9 cellular contexts compared by ENCODE assay signal in the genomic region with DNA sequence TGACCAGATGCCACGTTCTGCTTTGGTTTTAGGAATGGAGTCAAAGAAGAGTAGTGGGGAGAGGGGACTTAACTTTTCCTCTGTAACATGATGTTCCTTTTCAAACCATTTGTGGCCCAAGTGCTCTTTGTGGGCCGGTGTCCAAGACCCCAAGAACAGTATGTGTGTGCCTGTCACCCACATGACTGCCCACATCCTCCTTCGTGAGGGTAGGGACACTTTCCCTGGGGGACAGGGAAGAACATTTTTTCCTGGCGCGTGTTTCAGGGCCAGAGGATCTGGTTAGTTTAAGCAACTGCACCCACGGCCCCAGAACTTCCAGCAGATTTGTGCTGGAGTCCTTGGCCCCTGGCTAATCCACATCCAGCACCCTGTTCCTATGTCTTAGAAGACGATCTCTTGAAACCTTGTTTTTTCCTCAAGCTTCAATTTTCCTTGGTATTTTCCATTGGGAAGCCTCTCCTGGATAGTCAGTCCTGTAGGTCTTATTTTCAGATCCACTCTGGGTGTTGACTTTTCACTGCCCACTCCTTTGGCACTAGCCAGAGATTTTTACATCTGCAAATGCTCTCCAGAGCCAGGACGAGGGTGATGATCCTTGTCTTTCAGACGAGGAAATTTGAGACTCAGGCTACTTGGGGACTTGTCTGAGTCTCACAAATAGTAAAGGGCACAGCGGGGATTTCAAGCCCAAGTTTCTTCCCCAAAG. TPM values are rescaled to one million over a fixed set of nuclear protein-coding genes. Genes with fewer than 3 reads are reported as not detected.
DNase-seq lines count a peak whose midpoint lies in the region; ATAC-seq, FAIRE-seq and TF ChIP-seq lines count a peak whose summit lies in the region.
"Had no signal": no experiment of that assay in that cellular context is flagged by ENCODE, and none has a peak within 500 bp of the region (broad histone marks: within the 10 kb centered on the region; RNA-seq: fewer than 3 reads in every experiment).

No MANE protein-coding gene starts in this region.

- TF ChIP-seq EP300 in HepG2 (IDR thresholded peaks at IDR 0.05; ENCODE audit: low read depth in 2 of 2, low read length in 2 of 2) (no peak), HepG2 (CRISPR knock-in tag; IDR thresholded peaks at IDR 0.05; ENCODE audit: borderline replicate concordance) (no peak)

- no peak for FAIRE-seq in HepG2 (lab: Jason Lieb, UNC)
- FAIRE-seq: D721Med had no signal

- H3K4me1 Mint-ChIP-seq in natural killer cell = peaks cover 83 to 91% of the 10 kb centered on the region in 2 donors

- H3K36me3 ChIP-seq in liver (ENCODE audit: control insufficient read depth in 4 of 4, insufficient read depth in 3 of 4, low read depth in 1 of 4, low read length in 3 of 4) = peaks cover 19 to 92% (median 72%) of the 10 kb centered on the region in 4 donors
- peaks cover 53 to 97% of the 10 kb centered on the region in 2 experiments for H3K36me3 ChIP-seq in HepG2 (replicated peaks in 1 of 2; ENCODE audit: control insufficient read depth in 1 of 2, insufficient read depth in 2 of 2, low read length in 2 of 2)
- peaks cover 62% of the 10 kb centered on the region for H3K36me3 ChIP-seq in effector memory CD4-positive, alpha-beta T cell (ENCODE audit: control insufficient read depth, insufficient read depth, low read length)
- H3K36me3 ChIP-seq in H7 (replicated peaks; ENCODE audit: control insufficient read depth, insufficient read depth, low read length) = peaks cover 85% of the 10 kb centered on the region

- in situ Hi-C loops in HepG2 (cut with HindIII; ENCODE audit: extremely low pct_ligation_motif_present, low pct_unique_long_range_greater_than_20kb) = no loop called here

- no peak for TF ChIP-seq POLR2A in HepG2 (IDR thresholded peaks at IDR 0.05; ENCODE audit: insufficient read depth in 1 of 2, low read depth in 2 of 2, low read length in 2 of 2)

- no peaks in the 10 kb centered on the region for H3K9me3 ChIP-seq in liver (ENCODE audit: control insufficient read depth in 4 of 4, low read length in 3 of 4)
- H3K9me3 ChIP-seq in HepG2 (ENCODE audit: low read length) = no peaks in the 10 kb centered on the region
- no peaks in the 10 kb centered on the region for H3K9me3 ChIP-seq in effector memory CD4-positive, alpha-beta T cell (ENCODE audit: control insufficient read depth, low read length)

- H3K36me3 Mint-ChIP-seq in natural killer cell = peaks cover 21% of the 10 kb centered on the region

- no peaks in the 10 kb centered on the region for H3K9me3 Mint-ChIP-seq in natural killer cell

- no peak overlapping the region for H2AFZ ChIP-seq in HepG2 (ENCODE audit: low read length)

- no peak overlapping the region for H3K4me2 ChIP-seq in HepG2 (ENCODE audit: low read depth, low read length)

- H3K9ac ChIP-seq in liver (ENCODE audit: low read depth in 1 of 2, low read length in 2 of 2) (peak overlapping the region in 1 of 2 donors; percentile 3), HepG2 (ENCODE audit: insufficient read depth, low read depth, low read length) (no peak overlapping the region)

- H3K79me2 ChIP-seq in HepG2 (ENCODE audit: insufficient read depth, low read length) = no peaks in the 10 kb centered on the region

- no peak for TF ChIP-seq RAD21 in liver (IDR thresholded peaks at IDR 0.05)
- TF ChIP-seq RAD21 in HepG2 (CRISPR knock-in tag; IDR thresholded peaks at IDR 0.05) = no peak

- no peak for ATAC-seq in HepG2
- ATAC-seq in natural killer cell = no peak
- ATAC-seq in HG02642 (IDR thresholded peaks at IDR 0.05; ENCODE audit: poor library complexity, unreplicated experiment) = no peak
- no peak for ATAC-seq in HG02840 (IDR thresholded peaks at IDR 0.05; ENCODE audit: low FRiP score, unreplicated experiment)

- no peaks in the 10 kb centered on the region; the same call in 1 of the 2 replicates for H4K20me1 ChIP-seq in HepG2 (ENCODE audit: insufficient read depth, low read length)

- H3K4me3 Mint-ChIP-seq in natural killer cell = peak overlapping the region; percentile 45

- CTCF ChIA-PET in HepG2 (lab: Yijun Ruan, JAX; ENCODE audit: low intra/inter-chr PET ratio, low total read pairs) = no interaction called here

- BruUV-seq in HepG2 (replicated peaks; lab: Mats Ljungman, UMichigan) = no TSS peak

- H3K27ac Mint-ChIP-seq in natural killer cell = peak overlapping the region; percentile 91 to 94

- H3K27ac ChIP-seq in liver (ENCODE audit: low read depth in 1 of 2, low read length in 2 of 2) (peak overlapping the region in 1 of 2 donors; percentile 14), HepG2 (ENCODE audit: extremely low read length, insufficient read depth, low read length) (no peak overlapping the region)
- peak overlapping the region; percentile 81 for H3K27ac ChIP-seq in effector memory CD4-positive, alpha-beta T cell (ENCODE audit: insufficient read depth, low read length, poor library complexity, severe bottlenecking)

- intact Hi-C loops in HepG2 (cut with micrococcal nuclease; ENCODE audit: unreplicated experiment) (no loop called here), natural killer cell (cut with micrococcal nuclease) (no loop called here)

- DNase-seq in HepG2 (ENCODE audit: low spot score) (no peak), natural killer cell (no peak), H7 (no peak), NCI-H69 (lab: John Stamatoyannopoulos, UW) (no peak)
- no peak for DNase-seq in effector memory CD4-positive, alpha-beta T cell

- WGBS in liver = 78% methylated on average over 10 of the region's 10 CpGs
- 98% methylated on average over 10 of the region's 10 CpGs for WGBS in HepG2 (ENCODE audit: low lambda C conversion rate)

- H3K4me1 ChIP-seq in liver (ENCODE audit: control insufficient read depth in 4 of 4, insufficient read depth in 4 of 4, low read length in 3 of 4) (peaks cover 0 to 5% (median 1%) of the 10 kb centered on the region in 4 donors), HepG2 (ENCODE audit: insufficient read depth, low read length) (no peaks in the 10 kb centered on the region)
- H3K4me1 ChIP-seq in effector memory CD4-positive, alpha-beta T cell (ENCODE audit: control insufficient read depth, insufficient read depth, low read length, poor library complexity, severe bottlenecking) = peaks cover 85% of the 10 kb centered on the region

- POLR2A ChIA-PET in HepG2 (lab: Yijun Ruan, JAX) = no interaction called here

- H3K27me3 Mint-ChIP-seq in natural killer cell (ENCODE audit: low read depth in 2 of 2) = no peaks in the 10 kb centered on the region

- H3K4me3 ChIP-seq in liver (ENCODE audit: low read depth in 1 of 3, low read length in 3 of 3) (no peak overlapping the region), HepG2 (replicated peaks in 1 of 3; ENCODE audit: insufficient read depth in 1 of 3, low read depth in 2 of 3, low read length in 3 of 3) (no peak overlapping the region), H7 (ENCODE audit: insufficient read depth, low read depth, low read length) (no peak overlapping the region)
- H3K4me3 ChIP-seq in effector memory CD4-positive, alpha-beta T cell (ENCODE audit: insufficient read depth, low read depth, low read length, poor library complexity, severe bottlenecking) = no peak overlapping the region

- H3K27me3 ChIP-seq in liver (ENCODE audit: control insufficient read depth in 4 of 4, insufficient read depth in 4 of 4, low read length in 3 of 4) = no peaks in the 10 kb centered on the region
- no peaks in the 10 kb centered on the region for H3K27me3 ChIP-seq in HepG2 (ENCODE audit: control insufficient read depth in 1 of 2, insufficient read depth in 2 of 2, low read length in 2 of 2)
- no peaks in the 10 kb centered on the region for H3K27me3 ChIP-seq in effector memory CD4-positive, alpha-beta T cell (replicated peaks; ENCODE audit: control insufficient read depth, insufficient read depth, low read length, poor library complexity, severe bottlenecking)
- no peaks in the 10 kb centered on the region for H3K27me3 ChIP-seq in H7 (ENCODE audit: control insufficient read depth, insufficient read depth, low read length)

- TF ChIP-seq CTCF in liver (IDR thresholded peaks at IDR 0.05; ENCODE audit: low read depth, low read length, missing input control) = no peak
- TF ChIP-seq CTCF in HepG2 (CRISPR knock-in tag; IDR thresholded peaks at IDR 0.05) = no peak
- TF ChIP-seq CTCF in natural killer cell (IDR thresholded peaks at IDR 0.05) = no peak

RNA-seq across cellular contexts. Expression of gene CCDC97, which starts 10.8 kb away (rescaled TPM):
- total RNA-seq in liver (1 to 10 TPM; 3.8 to 5.6 TPM), HepG2 (2016; rRNA removed; fragmentation: Illumina TruSeq; extraction: Trizol) (7.1 and 7.3 TPM in 2 replicates), natural killer cell (10 to 100 TPM; 41.1 to 44.3 (median 44.0) TPM)
- polyA plus RNA-seq in liver (1 to 10 TPM; 5.0 to 5.7 TPM), HepG2 (2011; rRNA removed) (6.2 and 7.2 TPM in 2 replicates)
- 1.5 and 3.3 TPM in 2 replicates for total RNA-seq in HepG2 (2016; cell fraction: cytosol; rRNA removed; fragmentation: Illumina TruSeq; extraction: Trizol; ENCODE audit: low read depth)
- 6.7 and 7.8 TPM in 2 replicates for total RNA-seq in HepG2 (2016; cell fraction: insoluble cytoplasmic fraction; rRNA removed; fragmentation: Illumina TruSeq; extraction: Trizol)
- total RNA-seq in HepG2 (2016; cell fraction: membrane; rRNA removed; fragmentation: Illumina TruSeq; extraction: Trizol) = 4.3 and 5.8 TPM in 2 replicates
- 5.8 and 7.6 TPM in 2 replicates for total RNA-seq in HepG2 (2016; cell fraction: nucleus; rRNA removed; fragmentation: Illumina TruSeq; extraction: Trizol)
- polyA plus RNA-seq in HepG2 (2011; cell fraction: cytosol; rRNA removed) = 6.6 and 7.0 TPM in 2 replicates
- polyA plus RNA-seq in HepG2 (2011; cell fraction: nucleus; rRNA removed) = 10.5 and 12.4 TPM in 2 replicates
- polyA plus RNA-seq in HepG2 (2012) = 8.9 and 9.4 TPM in 2 replicates
- polyA plus RNA-seq in HepG2 (2016; cell fraction: cytosol; fragmentation: Illumina TruSeq; extraction: Trizol; ENCODE audit: low read depth) = 1.4 and 1.9 TPM in 2 replicates
- polyA plus RNA-seq in HepG2 (2016; cell fraction: insoluble cytoplasmic fraction; fragmentation: Illumina TruSeq; extraction: Trizol; ENCODE audit: low read depth) = 10.6 and 15.1 TPM in 2 replicates
- polyA plus RNA-seq in HepG2 (2016; cell fraction: membrane; fragmentation: Illumina TruSeq; extraction: Trizol; ENCODE audit: low read depth) = 4.3 and 5.1 TPM in 2 replicates
- polyA plus RNA-seq in HepG2 (2016; cell fraction: nucleus; fragmentation: Illumina TruSeq; extraction: Trizol; ENCODE audit: insufficient read depth, low read depth) = 16.5 and 17.3 TPM in 2 replicates
- polyA minus RNA-seq in HepG2 (2011; rRNA and poly(A)+ RNA removed; ENCODE audit: low replicate concordance) = 11.3 and 18.0 TPM in 2 replicates
- 3.8 and 5.4 TPM in 2 replicates for polyA minus RNA-seq in HepG2 (2011; cell fraction: cytosol; rRNA and poly(A)+ RNA removed)
- polyA minus RNA-seq in HepG2 (2011; cell fraction: nucleus; rRNA and poly(A)+ RNA removed) = 9.4 and 9.9 TPM in 2 replicates
- total RNA-seq in H7 (2014; rRNA removed; shearing (Covaris generic)) = 19.6 and 20.8 TPM in 2 replicates

RNA-seq across cellular contexts. Expression of gene HNRNPUL1, which starts 35.0 kb away (rescaled TPM):
- total RNA-seq in liver (10 to 100 TPM; 55.5 to 80.2 TPM), HepG2 (2016; rRNA removed; fragmentation: Illumina TruSeq; extraction: Trizol) (81.7 and 88.8 TPM in 2 replicates), natural killer cell (100 to 1,000 TPM; 279 to 360 (median 315) TPM)
- polyA plus RNA-seq in liver (10 to 100 TPM; 34.9 to 35.9 TPM), HepG2 (2011; rRNA removed) (29.7 and 30.9 TPM in 2 replicates)
- total RNA-seq in HepG2 (2016; cell fraction: cytosol; rRNA removed; fragmentation: Illumina TruSeq; extraction: Trizol; ENCODE audit: low read depth) = 30.9 and 33.3 TPM in 2 replicates
- total RNA-seq in HepG2 (2016; cell fraction: insoluble cytoplasmic fraction; rRNA removed; fragmentation: Illumina TruSeq; extraction: Trizol) = 77.3 and 84.2 TPM in 2 replicates
- total RNA-seq in HepG2 (2016; cell fraction: membrane; rRNA removed; fragmentation: Illumina TruSeq; extraction: Trizol) = 78.7 and 78.8 TPM in 2 replicates
- 62.2 and 71.6 TPM in 2 replicates for total RNA-seq in HepG2 (2016; cell fraction: nucleus; rRNA removed; fragmentation: Illumina TruSeq; extraction: Trizol)
- polyA plus RNA-seq in HepG2 (2011; cell fraction: cytosol; rRNA removed) = 16.7 and 21.1 TPM in 2 replicates
- polyA plus RNA-seq in HepG2 (2011; cell fraction: nucleus; rRNA removed) = 36.0 and 41.1 TPM in 2 replicates
- polyA plus RNA-seq in HepG2 (2012) = 62.3 and 78.5 TPM in 2 replicates
- 43.7 and 48.0 TPM in 2 replicates for polyA plus RNA-seq in HepG2 (2016; cell fraction: cytosol; fragmentation: Illumina TruSeq; extraction: Trizol; ENCODE audit: low read depth)
- polyA plus RNA-seq in HepG2 (2016; cell fraction: insoluble cytoplasmic fraction; fragmentation: Illumina TruSeq; extraction: Trizol; ENCODE audit: low read depth) = 126 and 151 TPM in 2 replicates
- 99.0 and 109 TPM in 2 replicates for polyA plus RNA-seq in HepG2 (2016; cell fraction: membrane; fragmentation: Illumina TruSeq; extraction: Trizol; ENCODE audit: low read depth)
- polyA plus RNA-seq in HepG2 (2016; cell fraction: nucleus; fragmentation: Illumina TruSeq; extraction: Trizol; ENCODE audit: insufficient read depth, low read depth) = 102 and 113 TPM in 2 replicates
- polyA minus RNA-seq in HepG2 (2011; rRNA and poly(A)+ RNA removed; ENCODE audit: low replicate concordance) = 47.6 and 50.7 TPM in 2 replicates
- 23.6 and 33.9 TPM in 2 replicates for polyA minus RNA-seq in HepG2 (2011; cell fraction: cytosol; rRNA and poly(A)+ RNA removed)
- 61.9 and 71.0 TPM in 2 replicates for polyA minus RNA-seq in HepG2 (2011; cell fraction: nucleus; rRNA and poly(A)+ RNA removed)
- total RNA-seq in H7 (2014; rRNA removed; shearing (Covaris generic)) = 178 and 194 TPM in 2 replicates

RNA-seq across cellular contexts. Expression of gene TGFB1, which starts 54.5 kb away (rescaled TPM):
- total RNA-seq in liver = 10 to 100 TPM in 1 of 2 donors, 1 to 10 TPM in 1; 4.9 to 10.6 TPM
- 1 to 10 TPM in 1 of 2 donors, under 1 TPM in 1; 0.83 to 8.9 TPM for polyA plus RNA-seq in liver
- total RNA-seq in HepG2 (2016; rRNA removed; fragmentation: Illumina TruSeq; extraction: Trizol) = 2.7 and 4.1 TPM in 2 replicates
- 6.2 and 9.0 TPM in 2 replicates for total RNA-seq in HepG2 (2016; cell fraction: cytosol; rRNA removed; fragmentation: Illumina TruSeq; extraction: Trizol; ENCODE audit: low read depth)
- total RNA-seq in HepG2 (2016; cell fraction: insoluble cytoplasmic fraction; rRNA removed; fragmentation: Illumina TruSeq; extraction: Trizol) = 2.2 and 3.6 TPM in 2 replicates
- 12.7 and 14.7 TPM in 2 replicates for total RNA-seq in HepG2 (2016; cell fraction: membrane; rRNA removed; fragmentation: Illumina TruSeq; extraction: Trizol)
- 3.0 and 7.5 TPM in 2 replicates for total RNA-seq in HepG2 (2016; cell fraction: nucleus; rRNA removed; fragmentation: Illumina TruSeq; extraction: Trizol)
- 5.4 and 6.2 TPM in 2 replicates for polyA plus RNA-seq in HepG2 (2011; rRNA removed)
- polyA plus RNA-seq in HepG2 (2011; cell fraction: cytosol; rRNA removed) = 4.9 and 6.6 TPM in 2 replicates
- polyA plus RNA-seq in HepG2 (2011; cell fraction: nucleus; rRNA removed) = 24.0 and 30.3 TPM in 2 replicates
- 27.5 and 39.6 TPM in 2 replicates for polyA plus RNA-seq in HepG2 (2012)
- 35.9 and 36.5 TPM in 2 replicates for polyA plus RNA-seq in HepG2 (2016; cell fraction: cytosol; fragmentation: Illumina TruSeq; extraction: Trizol; ENCODE audit: low read depth)
- 13.3 and 16.4 TPM in 2 replicates for polyA plus RNA-seq in HepG2 (2016; cell fraction: insoluble cytoplasmic fraction; fragmentation: Illumina TruSeq; extraction: Trizol; ENCODE audit: low read depth)
- 49.5 and 52.5 TPM in 2 replicates for polyA plus RNA-seq in HepG2 (2016; cell fraction: membrane; fragmentation: Illumina TruSeq; extraction: Trizol; ENCODE audit: low read depth)
- polyA plus RNA-seq in HepG2 (2016; cell fraction: nucleus; fragmentation: Illumina TruSeq; extraction: Trizol; ENCODE audit: insufficient read depth, low read depth) = 30.3 and 32.9 TPM in 2 replicates
- polyA minus RNA-seq in HepG2 (2011; rRNA and poly(A)+ RNA removed; ENCODE audit: low replicate concordance) = 5.5 and 10.7 TPM in 2 replicates
- 17.6 and 20.2 TPM in 2 replicates for polyA minus RNA-seq in HepG2 (2011; cell fraction: cytosol; rRNA and poly(A)+ RNA removed)
- polyA minus RNA-seq in HepG2 (2011; cell fraction: nucleus; rRNA and poly(A)+ RNA removed) = 6.1 and 7.5 TPM in 2 replicates
- 100 to 1,000 TPM; 682 to 761 (median 729) TPM for total RNA-seq in natural killer cell
- total RNA-seq in H7 (2014; rRNA removed; shearing (Covaris generic)) = 8.6 and 11.6 TPM in 2 replicates

Comparison
In these comparisons a context has a peak if more than half of its experiments do, and no peak if none do; other contexts are left out.
1. RNA of gene TGFB1, which starts 54.5 kb away (total RNA-seq): 682 to 761 TPM in natural killer cell; 4.9 to 10.6 TPM in liver, 8.6 to 11.6 TPM in H7 and 2.2 to 14.7 TPM in HepG2; every median in the first group is over 10 times any median in the second.